ENCODE assay signal across 12 cellular contexts in genomic region chr1:59138402-59138801, GRCh38.
DNase-seq lines count a peak whose midpoint lies in the region; ATAC-seq and TF ChIP-seq lines count a peak whose summit lies in the region.
"Had no signal": no experiment of that assay in that cellular context is flagged by ENCODE, and none has a peak within 500 bp of the region (broad histone marks: within the 10 kb centered on the region; RNA-seq: fewer than 3 reads in every experiment).

No MANE protein-coding gene starts in this region.

- POLR2A ChIA-PET in HEK293T (lab: Yijun Ruan, JAX): no interaction called here

- peak; percentile 52 for DNase-seq in CD1c-positive myeloid dendritic cell (ENCODE audit: extremely low spot score)
- DNase-seq in NOMO-1 treated with DMSO at 0.1 percent for 48 hours (lab: John Stamatoyannopoulos, UW; ENCODE audit: unreplicated experiment): peak; percentile 77
- DNase-seq in fibroblast of peridontal ligament (ENCODE audit: extremely low read depth): peak; percentile 28
- DNase-seq in pons (ENCODE audit: low spot score): peak; percentile 82
- no peak for DNase-seq in HEK293T (ENCODE audit: extremely low spot score)
- no peak for DNase-seq in NCI-H2107 treated with DMSO at 0.1 percent for 48 hours (lab: John Stamatoyannopoulos, UW; ENCODE audit: unreplicated experiment)
- no peak for DNase-seq in NCI-H446 treated with DMSO at 0.1 percent for 48 hours (lab: John Stamatoyannopoulos, UW)
- DNase-seq: activated naive CD4-positive, alpha-beta T cell treated with anti-CD3 and anti-CD28 coated beads, Interleukin-2, amount 10 ng/mL, durations not matched to agents 7 days and 5 days; C1 segment of cervical spinal cord; NCI-H1694; NCI-H69 had no signal

- CTCF ChIA-PET in HEK293T (lab: Yijun Ruan, JAX): no interaction called here

- no peak for ATAC-seq in GM19035 (IDR thresholded peaks at IDR 0.05; ENCODE audit: unreplicated experiment)

TF ChIP-seq in HEK293T, 16 proteins besides CTCF, POLR2A, EP300 and RAD21:
- TF ChIP-seq HDGF (IDR thresholded peaks at IDR 0.05; ENCODE audit: borderline replicate concordance): no peak
- TF ChIP-seq SP1 (IDR thresholded peaks at IDR 0.05): no peak
- no peak for TF ChIP-seq FOXA1 (IDR thresholded peaks at IDR 0.05)
- no peak for TF ChIP-seq FOXK2 (IDR thresholded peaks at IDR 0.05)
- TF ChIP-seq CTBP1 (IDR thresholded peaks at IDR 0.05; ENCODE audit: borderline replicate concordance): no peak
- TF ChIP-seq ARNT (IDR thresholded peaks at IDR 0.05): no peak
- no peak for TF ChIP-seq LEF1 (IDR thresholded peaks at IDR 0.05; ENCODE audit: borderline replicate concordance)
- TF ChIP-seq NFRKB (IDR thresholded peaks at IDR 0.05): no peak
- TF ChIP-seq L3MBTL2 (conservative IDR thresholded peaks at IDR 0.05): no peak
- TF ChIP-seq TARDBP (IDR thresholded peaks at IDR 0.05): no peak
- no peak for TF ChIP-seq ELF4 (IDR thresholded peaks at IDR 0.05)
- no peak for TF ChIP-seq SUZ12 (IDR thresholded peaks at IDR 0.05)
- no peak for TF ChIP-seq PKNOX1 (IDR thresholded peaks at IDR 0.05)
- TF ChIP-seq FOXM1 (IDR thresholded peaks at IDR 0.05; ENCODE audit: borderline replicate concordance): no peak
- no peak for TF ChIP-seq ZNF384 (IDR thresholded peaks at IDR 0.05)
- TF ChIP-seq BHLHE40 (IDR thresholded peaks at IDR 0.05; ENCODE audit: borderline replicate concordance): no peak

Comparison
In these comparisons a context has a peak if more than half of its experiments do, and no peak if none do; other contexts are left out.
1. DNase-seq: peak in CD1c-positive myeloid dendritic cell (single experiment), NOMO-1 treated with DMSO at 0.1 percent for 48 hours (single experiment), fibroblast of peridontal ligament (single experiment) and pons (single experiment); none in HEK293T (single experiment), NCI-H2107 treated with DMSO at 0.1 percent for 48 hours (single experiment) and NCI-H446 treated with DMSO at 0.1 percent for 48 hours (single experiment).